Comparison of ENCODE assay signal across 8 cellular contexts in genomic region chr2:74529357-74530238, GRCh38. TPM values are rescaled to one million over a fixed set of nuclear protein-coding genes. Genes with fewer than 3 reads are reported as not detected.
A peak's percentile ranks its signal among the peaks of the same experiment; 100 is the strongest.
DNase-seq lines count a peak whose midpoint lies in the region; TF ChIP-seq lines count a peak whose summit lies in the region.

Gene AUP1, minus strand, starts transcription at chr2:74529706. Its CDS starts 77 bp downstream, at chr2:74529629.
Gene HTRA2, plus strand, starts transcription at chr2:74529933. Its CDS starts 74 bp downstream, at chr2:74530007.

- peak within 1 kb of the TSS; percentile 99 for H3K27ac Mint-ChIP-seq in HFFc6

- H3K9me2 ChIP-seq in SK-N-SH: no peaks in the 10 kb centered on the region

- WGBS in SK-N-SH (ENCODE audit: low lambda C conversion rate): 1% methylated on average over 30 of the region's 87 CpGs
- WGBS in suprapubic skin: 0% methylated on average over 6 of the region's 87 CpGs

- TF ChIP-seq EP300 in SK-N-SH (IDR thresholded peaks at IDR 0.05; ENCODE audit: borderline replicate concordance in 1 of 2, low read depth in 1 of 2, low read length in 1 of 2): no peak
- no peak for TF ChIP-seq EP300 in suprapubic skin (IDR thresholded peaks at IDR 0.05)

- peak; percentile 48 to 73 for TF ChIP-seq POLR2A in suprapubic skin (IDR thresholded peaks at IDR 0.05)

- CTCF ChIA-PET in SK-N-SH (lab: Yijun Ruan, JAX): interaction anchor here (0.9 to 7.8 kb wide), 8 partner anchors 15 to 65 kb away, joined by 3 to 102 read pairs (median 10); partner anchors contain the start of genes CCDC142, LBX2, PCGF1 and TLX2

- H3K27me3 Mint-ChIP-seq in HFFc6 (ENCODE audit: insufficient read depth): peaks cover 4% of the 10 kb centered on the region

- H3K4me3 Mint-ChIP-seq in HFFc6: peak within 1 kb of the TSS; percentile 100

- H3K4me2 ChIP-seq in SK-N-SH: peak within 1 kb of the TSS; percentile 90

- H4K20me1 ChIP-seq in SK-N-SH (ENCODE audit: insufficient read depth): no peaks in the 10 kb centered on the region

- H3K9me3 ChIP-seq in SK-N-SH (no peaks in the 10 kb centered on the region), suprapubic skin (no peaks in the 10 kb centered on the region)

- H3K27ac ChIP-seq in SK-N-SH (ENCODE audit: low read depth in 2 of 2, low read length in 1 of 2) (peak within 1 kb of the TSS; percentile 68 to 92), suprapubic skin (peak within 1 kb of the TSS; percentile 92)

- H2AFZ ChIP-seq in SK-N-SH (ENCODE audit: low read depth): peak within 1 kb of the TSS; percentile 83

- H3K9ac ChIP-seq in SK-N-SH: peak within 1 kb of the TSS; percentile 90

- peaks cover 27 to 51% of the 10 kb centered on the region in 2 experiments for H3K36me3 ChIP-seq in SK-N-SH (replicated peaks in 1 of 2; ENCODE audit: control insufficient read depth in 1 of 2, insufficient read depth in 2 of 2, low read length in 1 of 2)
- H3K36me3 ChIP-seq in suprapubic skin: peaks cover 46% of the 10 kb centered on the region

- H3K27me3 ChIP-seq in SK-N-SH (ENCODE audit: insufficient read depth) (no peaks in the 10 kb centered on the region), suprapubic skin (no peaks in the 10 kb centered on the region)

- H3K9me3 Mint-ChIP-seq in HFFc6: no peaks in the 10 kb centered on the region

- H3F3A ChIP-seq in SK-N-SH (replicated peaks; ENCODE audit: insufficient read depth): peaks cover 18% of the 10 kb centered on the region

- peaks cover 45% of the 10 kb centered on the region for H3K79me2 ChIP-seq in SK-N-SH (ENCODE audit: insufficient read depth)

- POLR2A ChIA-PET in SK-N-SH (lab: Yijun Ruan, JAX): interaction anchor here (0.7 to 2.5 kb wide), 10 partner anchors 9 to 75 kb away, joined by 4 to 13 read pairs (median 5); partner anchors contain the start of genes CCDC142, INO80B, MRPL53 and PCGF1

- TF ChIP-seq CTCF in HFFc6 (IDR thresholded peaks at IDR 0.05) (no peak), SK-N-SH (IDR thresholded peaks at IDR 0.05) (no peak), suprapubic skin (IDR thresholded peaks at IDR 0.05) (no peak)

- H3K4me1 Mint-ChIP-seq in HFFc6 (ENCODE audit: low read depth): peaks cover 37% of the 10 kb centered on the region

- H3K4me3 ChIP-seq in SK-N-SH (ENCODE audit: low read depth in 2 of 2, low read length in 1 of 2) (peak within 1 kb of the TSS; percentile 83 to 99), suprapubic skin (peak within 1 kb of the TSS; percentile 80)

- DNase-seq in GM04503 (ENCODE audit: low read depth): peak; percentile 97
- DNase-seq in HFFc6: peak; percentile 99
- DNase-seq in NCI-H1048 (lab: John Stamatoyannopoulos, UW): peak; percentile 93
- peak; percentile 98 for DNase-seq in SK-N-SH
- DNase-seq in activated naive CD4-positive, alpha-beta T cell treated with anti-CD3 and anti-CD28 coated beads, Interleukin-2, amount 50 U/mL, for 16 hours: peak; percentile 89
- peak; percentile 93 for DNase-seq in germinal center (ENCODE audit: low spot score)
- peak; percentile 83 to 99 (median 97) for DNase-seq in nucleus accumbens (lab: John Stamatoyannopoulos, UW)
- peak; percentile 99 for DNase-seq in suprapubic skin (ENCODE audit: low spot score in 2 of 2)

- H3K4me1 ChIP-seq in SK-N-SH (ENCODE audit: control insufficient read depth in 1 of 2, insufficient read depth in 2 of 2, low read depth in 1 of 2, low read length in 1 of 2) (peaks cover 13 to 24% of the 10 kb centered on the region in 2 experiments), suprapubic skin (peaks cover 35% of the 10 kb centered on the region)

- TF ChIP-seq RAD21 in SK-N-SH (IDR thresholded peaks at IDR 0.05; ENCODE audit: low read length): 0 out of 2 replicates have a peak, but pooled peaks have one; percentile 4

- peaks cover 39% of the 10 kb centered on the region for H3K36me3 Mint-ChIP-seq in HFFc6 (ENCODE audit: low read depth)

TF ChIP-seq in SK-N-SH, 30 proteins besides CTCF, POLR2A, EP300 and RAD21 (continues in another document):
- TF ChIP-seq POLR2AphosphoS5 (IDR thresholded peaks at IDR 0.05; ENCODE audit: low read depth, low read length) (peak; percentile 88), MXI1 (IDR thresholded peaks at IDR 0.05; ENCODE audit: low read depth, low read length) (peak; percentile 70), NFIC (IDR thresholded peaks at IDR 0.05; ENCODE audit: borderline replicate concordance) (no peak), RFX5 (IDR thresholded peaks at IDR 0.05; ENCODE audit: low read length) (no peak), CHD2 (IDR thresholded peaks at IDR 0.05; ENCODE audit: low read length, partially characterized antibody) (peak; percentile 85), EZH2phosphoT487 (IDR thresholded peaks at IDR 0.05; ENCODE audit: borderline replicate concordance, low read depth) (no peak), FOXM1 (IDR thresholded peaks at IDR 0.05; ENCODE audit: low read depth) (no peak), SMC3 (IDR thresholded peaks at IDR 0.05; ENCODE audit: low read depth, low read length) (no peak), TAF1 (IDR thresholded peaks at IDR 0.05; ENCODE audit: borderline replicate concordance, low read depth, low read length) (peak; percentile 95), FOSL2 (IDR thresholded peaks at IDR 0.05; ENCODE audit: borderline replicate concordance, low read depth) (no peak), PBX3 (IDR thresholded peaks at IDR 0.05) (peak; percentile 25), MAX (IDR thresholded peaks at IDR 0.05; ENCODE audit: low read depth) (peak; percentile 72), RCOR1 (IDR thresholded peaks at IDR 0.05; ENCODE audit: low read length) (no peak), SIN3A (IDR thresholded peaks at IDR 0.05; ENCODE audit: borderline replicate concordance, low read depth, low read length) (peak; percentile 59; the same call in 1 of the 2 replicates), GABPA (IDR thresholded peaks at IDR 0.05; ENCODE audit: low read depth) (peak; percentile 86), FOXJ3 (CRISPR knock-in tag; IDR thresholded peaks at IDR 0.05) (no peak; the same call in 1 of the 2 replicates), ELF1 (IDR thresholded peaks at IDR 0.05) (peak; percentile 91), REST (IDR thresholded peaks at IDR 0.05; ENCODE audit: low read depth, low read length) (no peak), RXRA (IDR thresholded peaks at IDR 0.05; ENCODE audit: borderline replicate concordance, low read depth) (no peak), NRF1 (IDR thresholded peaks at IDR 0.05; ENCODE audit: low read depth, low read length) (peak; percentile 32; the same call in 1 of the 2 replicates)

RNA-seq across cellular contexts. Expression of gene AUP1, which starts in this region (rescaled TPM):
- total RNA-seq in HFFc6 (2021; fragmentation: NEBNext Ultra II Directional; extraction: Animal tissue kit (Norgen Biotek cat#: 25700)): 100 to 1,000 TPM in 2 of 6 experiments, 10 to 100 TPM in 4; 81.0 to 119 (median 94.6) TPM
- polyA plus RNA-seq in SK-N-SH (2012; rRNA removed): 118 and 151 TPM in 2 replicates
- polyA plus RNA-seq in SK-N-SH (2012; cell fraction: cytosol; rRNA removed): 54.6 and 78.6 TPM in 2 replicates
- 643 and 686 TPM in 2 replicates for polyA plus RNA-seq in SK-N-SH (2012; cell fraction: nucleus; rRNA removed)
- total RNA-seq in suprapubic skin: 100 to 1,000 TPM; 111 to 170 (median 145) TPM

RNA-seq across cellular contexts. Expression of gene HTRA2, which starts in this region (rescaled TPM):
- total RNA-seq in HFFc6 (2021; fragmentation: NEBNext Ultra II Directional; extraction: Animal tissue kit (Norgen Biotek cat#: 25700)): 10 to 100 TPM; 29.7 to 43.3 (median 33.6) TPM
- polyA plus RNA-seq in SK-N-SH (2012; rRNA removed): 55.7 and 60.4 TPM in 2 replicates
- 30.4 and 45.8 TPM in 2 replicates for polyA plus RNA-seq in SK-N-SH (2012; cell fraction: cytosol; rRNA removed)
- polyA plus RNA-seq in SK-N-SH (2012; cell fraction: nucleus; rRNA removed): 55.7 and 62.3 TPM in 2 replicates
- total RNA-seq in suprapubic skin: 10 to 100 TPM; 23.7 to 31.2 (median 27.1) TPM

Comparison
In these comparisons a context has a peak if more than half of its experiments do, and no peak if none do; other contexts are left out.
1. Peak in every context shown above with its lines: DNase-seq, H3K4me3 ChIP-seq and H3K27ac ChIP-seq.